In genomic region chr20:62354811-62355341, GRCh38 we compare ENCODE assay signal across 13 cellular contexts. TPM values are rescaled to one million over a fixed set of nuclear protein-coding genes. Genes with fewer than 3 reads are reported as not detected.
DNase-seq lines count a peak whose midpoint lies in the region; ATAC-seq and TF ChIP-seq lines count a peak whose summit lies in the region.
"Had no signal": no experiment of that assay in that cellular context is flagged by ENCODE, and none has a peak within 500 bp of the region (broad histone marks: within the 10 kb centered on the region; RNA-seq: fewer than 3 reads in every experiment).

No MANE protein-coding gene starts in this region.

- H3K9me3 Mint-ChIP-seq in endodermal cell = peaks cover 2% of the 10 kb centered on the region
- H3K9me3 Mint-ChIP-seq: activated B cell treated with CpG ODN at 0.5 μM for 24 hours; activated T-helper 1 cell treated with anti-CD3 and anti-CD28 coated beads, Interleukin-12 subunit alpha, Interleukin-12 subunit beta, Interleukin-2, Interleukin-4 antibody, amounts not matched to agents 30 ng/mL and 10 ng/mL and 1 ng/mL, durations not matched to agents 14 hours and 24 hours and 36 hours; dendritic cell treated with granulocyte-macrophage colony-stimulating factor and Interleukin-4, amounts not matched to agents 40 ng/mL and 50 ng/mL, for 4 days had no signal

- peak overlapping the region; percentile 35 for H3K27ac Mint-ChIP-seq in endodermal cell
- H3K27ac Mint-ChIP-seq: activated B cell treated with CpG ODN at 0.5 μM for 24 hours; activated T-helper 1 cell treated with anti-CD3 and anti-CD28 coated beads, Interleukin-12 subunit alpha, Interleukin-12 subunit beta, Interleukin-2, Interleukin-4 antibody, amounts not matched to agents 30 ng/mL and 10 ng/mL and 1 ng/mL, durations not matched to agents 14 hours and 24 hours and 36 hours; dendritic cell treated with granulocyte-macrophage colony-stimulating factor and Interleukin-4, amounts not matched to agents 40 ng/mL and 50 ng/mL, for 4 days; progenitor cell of endocrine pancreas had no signal

- peaks cover 7% of the 10 kb centered on the region for H3K4me1 Mint-ChIP-seq in endodermal cell
- H3K4me1 Mint-ChIP-seq: activated B cell treated with CpG ODN at 0.5 μM for 24 hours had no signal

- 66 to 76% methylated on average over 6 to 16 of the region's 16 CpGs for WGBS in endodermal cell (ENCODE audit: insufficient coverage in 1 of 2, insufficient read length in 1 of 2), 2 experiments
- WGBS in thymus = 80% methylated on average over 16 of the region's 16 CpGs

- H3K4me1 ChIP-seq in NT2/D1 (ENCODE audit: insufficient read depth, insufficient read length) (peaks cover 45% of the 10 kb centered on the region), endodermal cell (ENCODE audit: control insufficient read depth, insufficient read depth, low read length) (peaks cover 14% of the 10 kb centered on the region), lower lobe of right lung (peaks cover 71% of the 10 kb centered on the region), thymus (ENCODE audit: control insufficient read depth, insufficient read depth, low read length) (no peaks in the 10 kb centered on the region)

- ATAC-seq in lower lobe of right lung (no peak), HG02588 (IDR thresholded peaks at IDR 0.05; ENCODE audit: unreplicated experiment) (no peak), GM21723 (IDR thresholded peaks at IDR 0.05; ENCODE audit: unreplicated experiment) (no peak)

- peaks cover 71% of the 10 kb centered on the region for H3K36me3 ChIP-seq in NT2/D1 (ENCODE audit: insufficient read depth, insufficient read length, low read length)
- peaks cover 39% of the 10 kb centered on the region for H3K36me3 ChIP-seq in endodermal cell (ENCODE audit: control insufficient read depth, insufficient read depth, low read length)
- H3K36me3 ChIP-seq in lower lobe of right lung = peaks cover 38% of the 10 kb centered on the region
- no peaks in the 10 kb centered on the region for H3K36me3 ChIP-seq in thymus (ENCODE audit: control insufficient read depth, insufficient read depth)

- H3K9ac ChIP-seq in NT2/D1 (ENCODE audit: insufficient read length, low read depth) = peak overlapping the region; percentile 71
- H3K9ac ChIP-seq in endodermal cell (ENCODE audit: extremely low read depth, low read length, poor library complexity, severe bottlenecking) = no peak overlapping the region

- H3K9me3 ChIP-seq in NT2/D1 (ENCODE audit: insufficient read depth, low read length) = peaks cover 2% of the 10 kb centered on the region; the same call in 1 of the 2 replicates
- H3K9me3 ChIP-seq in endodermal cell (ENCODE audit: control insufficient read depth, low read length) = peaks cover 3% of the 10 kb centered on the region
- H3K9me3 ChIP-seq in lower lobe of right lung = no peaks in the 10 kb centered on the region
- H3K9me3 ChIP-seq in thymus (ENCODE audit: control insufficient read depth) = no peaks in the 10 kb centered on the region

- H3K27ac ChIP-seq in endodermal cell (ENCODE audit: low read depth, low read length) (no peak overlapping the region), lower lobe of right lung (peak overlapping the region; percentile 90), thymus (ENCODE audit: low read depth) (peak overlapping the region; percentile 36)

- intact Hi-C loops in lower lobe of right lung (cut with DNase I) = no loop called here

- DNase-seq in NT2/D1 (ENCODE audit: low read depth, low spot score) = no peak
- peak; percentile 44 for DNase-seq in endodermal cell
- DNase-seq in lower lobe of right lung = no peak
- no peak for DNase-seq in NCI-H146 (lab: John Stamatoyannopoulos, UW)
- DNase-seq in AG20443 (ENCODE audit: low spot score) = no peak
- DNase-seq: activated B cell treated with CpG ODN at 0.5 μM for 24 hours, NCI-H2081 treated with DMSO at 0.1 percent for 48 hours had no signal

- H3K27me3 Mint-ChIP-seq in endodermal cell (ENCODE audit: insufficient read depth) = no peaks in the 10 kb centered on the region
- H3K27me3 Mint-ChIP-seq: activated B cell treated with CpG ODN at 0.5 μM for 24 hours, progenitor cell of endocrine pancreas had no signal

- peaks cover 19% of the 10 kb centered on the region for H3K36me3 Mint-ChIP-seq in endodermal cell (ENCODE audit: low read depth)

- TF ChIP-seq CTCF in endodermal cell (conservative IDR thresholded peaks at IDR 0.05) (no peak), lower lobe of right lung (IDR thresholded peaks at IDR 0.05) (no peak)

- H3K4me3 ChIP-seq in NT2/D1 (ENCODE audit: insufficient read length, low read depth) (no peak overlapping the region), endodermal cell (ENCODE audit: low read length) (no peak overlapping the region), lower lobe of right lung (peak overlapping the region; percentile 38), thymus (ENCODE audit: low read length) (no peak overlapping the region)

- H3K27me3 ChIP-seq in NT2/D1 (ENCODE audit: insufficient read depth, insufficient read length) (no peaks in the 10 kb centered on the region), endodermal cell (ENCODE audit: control insufficient read depth, insufficient read depth, low read length, poor library complexity, severe bottlenecking) (no peaks in the 10 kb centered on the region), lower lobe of right lung (ENCODE audit: low read depth) (no peaks in the 10 kb centered on the region), thymus (ENCODE audit: control insufficient read depth, insufficient read depth) (no peaks in the 10 kb centered on the region)

- no peak overlapping the region for H3K4me3 Mint-ChIP-seq in endodermal cell
- H3K4me3 Mint-ChIP-seq: activated B cell treated with CpG ODN at 0.5 μM for 24 hours; activated T-helper 1 cell treated with anti-CD3 and anti-CD28 coated beads, Interleukin-12 subunit alpha, Interleukin-12 subunit beta, Interleukin-2, Interleukin-4 antibody, amounts not matched to agents 30 ng/mL and 10 ng/mL and 1 ng/mL, durations not matched to agents 14 hours and 24 hours and 36 hours; dendritic cell treated with granulocyte-macrophage colony-stimulating factor and Interleukin-4, amounts not matched to agents 40 ng/mL and 50 ng/mL, for 4 days had no signal

RNA-seq across cellular contexts. Expression of gene LAMA5, which starts 12.2 kb away (rescaled TPM):
- total RNA-seq in endodermal cell (100 to 1,000 TPM; 315 to 369 TPM), lower lobe of right lung (282 TPM)
- 95.9 TPM for polyA plus RNA-seq in endodermal cell (2013, experiment 1 of 2)
- 89.1 TPM for polyA plus RNA-seq in endodermal cell (2013, experiment 2 of 2)
- polyA plus RNA-seq in thymus = 155 TPM

RNA-seq across cellular contexts. Expression of gene RPS21, which starts 32.0 kb away (rescaled TPM):
- 1,000 to 10,000 TPM; 1,288 to 1,382 TPM for total RNA-seq in endodermal cell
- polyA plus RNA-seq in endodermal cell (2013, experiment 1 of 2) = 1,213 TPM
- 1,212 TPM for polyA plus RNA-seq in endodermal cell (2013, experiment 2 of 2)
- total RNA-seq in lower lobe of right lung = 1,104 TPM
- polyA plus RNA-seq in thymus = 6,072 TPM

RNA-seq across cellular contexts. Expression of gene ADRM1, which starts 52.1 kb away (rescaled TPM):
- total RNA-seq in endodermal cell = 100 to 1,000 TPM; 105 to 106 TPM
- 77.9 TPM for polyA plus RNA-seq in endodermal cell (2013, experiment 1 of 2)
- polyA plus RNA-seq in endodermal cell (2013, experiment 2 of 2) = 81.6 TPM
- 63.9 TPM for total RNA-seq in lower lobe of right lung
- 71.5 TPM for polyA plus RNA-seq in thymus

RNA-seq across cellular contexts. Expression of gene CABLES2, which starts 52.2 kb away (rescaled TPM):
- total RNA-seq in endodermal cell (10 to 100 TPM; 10.4 to 15.6 TPM), lower lobe of right lung (4.5 TPM)
- polyA plus RNA-seq in endodermal cell (2013, experiment 1 of 2) = 13.5 TPM
- 13.0 TPM for polyA plus RNA-seq in endodermal cell (2013, experiment 2 of 2)
- polyA plus RNA-seq in thymus = 3.5 TPM
